Comparison of ENCODE assay signal across 2 cellular contexts in the genomic region with DNA sequence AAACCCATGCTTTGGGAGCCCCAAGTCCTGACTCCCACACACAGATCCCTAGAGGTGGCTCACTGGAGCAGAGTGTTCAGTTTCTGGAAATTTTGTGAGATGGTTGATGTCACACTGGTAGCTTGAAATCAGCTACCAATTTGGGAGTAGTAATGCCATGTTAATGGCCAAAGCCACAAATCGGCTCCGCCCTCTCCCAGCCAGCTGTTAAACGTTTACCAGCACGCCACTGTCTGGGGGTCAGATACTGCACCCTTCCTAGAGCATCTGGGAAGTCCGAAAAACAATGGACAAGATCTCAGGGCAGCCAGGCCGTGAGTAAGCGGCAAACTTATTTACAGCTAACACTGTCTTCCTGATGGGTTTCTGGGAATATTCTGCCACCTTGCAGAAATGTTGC.
TF ChIP-seq lines count a peak whose summit lies in the region.

No MANE protein-coding gene starts in this region.

TF ChIP-seq in GM23338, 12 proteins besides CTCF, POLR2A, EP300 and RAD21 (continued from another document):
- no peak for TF ChIP-seq CREB1 (CRISPR knock-in tag; IDR thresholded peaks at IDR 0.05; ENCODE audit: low read depth)
- TF ChIP-seq ETS1 (IDR thresholded peaks at IDR 0.05), result no peak
- TF ChIP-seq ZNF331 (CRISPR knock-in tag; IDR thresholded peaks at IDR 0.05; ENCODE audit: low read depth), result no peak
- TF ChIP-seq EZH2 (IDR thresholded peaks at IDR 0.05; ENCODE audit: low read depth, unreplicated experiment), result no peak
- TF ChIP-seq ZNF462 (CRISPR knock-in tag; IDR thresholded peaks at IDR 0.05), result no peak

TF ChIP-seq in IMR-90, 13 proteins besides CTCF, POLR2A, EP300 and RAD21 (continued from another document):
- TF ChIP-seq MAFK (IDR thresholded peaks at IDR 0.05; ENCODE audit: low read depth, low read length), result no peak
- no peak for TF ChIP-seq USF2 (IDR thresholded peaks at IDR 0.05; ENCODE audit: low read depth, low read length)
- TF ChIP-seq SMC3 (IDR thresholded peaks at IDR 0.05; ENCODE audit: low read depth, low read length), result no peak
- TF ChIP-seq MXI1 (IDR thresholded peaks at IDR 0.05; ENCODE audit: borderline replicate concordance, low read depth, low read length), result no peak
- TF ChIP-seq CEBPB (IDR thresholded peaks at IDR 0.05; ENCODE audit: low read depth, low read length), result no peak
- TF ChIP-seq CHD1 (IDR thresholded peaks at IDR 0.05; ENCODE audit: low read depth, low read length), result no peak
- TF ChIP-seq RFX5 (IDR thresholded peaks at IDR 0.05; ENCODE audit: low read depth, low read length), result no peak
- no peak for TF ChIP-seq BHLHE40 (IDR thresholded peaks at IDR 0.05; ENCODE audit: low read depth, low read length)
- no peak for TF ChIP-seq FOS (IDR thresholded peaks at IDR 0.05; ENCODE audit: low read depth, low read length)
- TF ChIP-seq RCOR1 (IDR thresholded peaks at IDR 0.05; ENCODE audit: insufficient replicate concordance, low read length), result no peak
- TF ChIP-seq, protein P1, sequence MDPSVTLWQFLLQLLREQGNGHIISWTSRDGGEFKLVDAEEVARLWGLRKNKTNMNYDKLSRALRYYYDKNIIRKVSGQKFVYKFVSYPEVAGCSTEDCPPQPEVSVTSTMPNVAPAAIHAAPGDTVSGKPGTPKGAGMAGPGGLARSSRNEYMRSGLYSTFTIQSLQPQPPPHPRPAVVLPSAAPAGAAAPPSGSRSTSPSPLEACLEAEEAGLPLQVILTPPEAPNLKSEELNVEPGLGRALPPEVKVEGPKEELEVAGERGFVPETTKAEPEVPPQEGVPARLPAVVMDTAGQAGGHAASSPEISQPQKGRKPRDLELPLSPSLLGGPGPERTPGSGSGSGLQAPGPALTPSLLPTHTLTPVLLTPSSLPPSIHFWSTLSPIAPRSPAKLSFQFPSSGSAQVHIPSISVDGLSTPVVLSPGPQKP (IDR thresholded peaks at IDR 0.05; ENCODE audit: borderline replicate concordance, low read depth, low read length), result no peak
